Comparison of ENCODE assay signal across 20 cellular contexts in the genomic region with DNA sequence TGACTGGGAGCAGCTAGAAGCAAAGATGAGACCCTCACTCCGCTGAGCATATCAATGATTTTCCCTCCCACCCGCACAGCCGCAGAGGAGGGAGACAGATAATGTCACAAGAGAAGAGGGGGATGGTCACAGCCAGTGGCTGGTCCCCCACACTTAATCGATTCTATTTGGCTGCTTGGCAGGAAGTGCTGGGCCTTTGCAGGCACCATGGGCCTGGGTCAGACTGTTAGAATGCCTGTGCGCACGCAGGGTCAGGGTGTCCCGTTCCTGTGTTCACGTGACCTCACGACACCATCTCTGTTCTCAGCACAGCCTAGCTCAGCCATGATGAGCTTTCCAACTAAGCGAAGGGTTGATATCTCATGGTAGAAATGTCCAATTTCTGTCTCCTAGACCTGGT.
"Had no signal": no experiment of that assay in that cellular context is flagged by ENCODE, and none has a peak within 500 bp of the region (broad histone marks: within the 10 kb centered on the region; RNA-seq: fewer than 3 reads in every experiment).

No MANE protein-coding gene starts in this region.

- DNase-seq: IMR-90, Karpas-422, KG1, MG63, NCI-H1105, NCI-H1417, NCI-H1436 treated with DMSO at 0.1 percent for 48 hours, NCI-H1694, NCI-H187 treated with DMSO at 0.1 percent for 48 hours, NCI-H2081, NCI-H2107, NCI-H2227 treated with DMSO at 0.1 percent for 48 hours, NCI-H524, NCI-H526 treated with DMSO at 0.1 percent for 48 hours, NCI-H748 treated with DMSO at 0.1 percent for 48 hours, RPMI8226, SHP77 treated with DMSO at 0.1 percent for 48 hours, SJCRH30 had no signal

- H3K27ac ChIP-seq: SJCRH30 had no signal

- H3K36me3 ChIP-seq: MG63 had no signal

- H3K27me3 ChIP-seq: MG63, SJCRH30 had no signal

- H3K9me3 ChIP-seq: MG63, SJCRH30 had no signal

- ATAC-seq: HepG2, SK-N-SH treated with all-trans-retinoic acid at 6 μM for 48 hours had no signal

- H3K4me3 ChIP-seq: MG63, SJCRH30 had no signal
